Comparison of ENCODE assay signal across 16 cellular contexts in the genomic region with DNA sequence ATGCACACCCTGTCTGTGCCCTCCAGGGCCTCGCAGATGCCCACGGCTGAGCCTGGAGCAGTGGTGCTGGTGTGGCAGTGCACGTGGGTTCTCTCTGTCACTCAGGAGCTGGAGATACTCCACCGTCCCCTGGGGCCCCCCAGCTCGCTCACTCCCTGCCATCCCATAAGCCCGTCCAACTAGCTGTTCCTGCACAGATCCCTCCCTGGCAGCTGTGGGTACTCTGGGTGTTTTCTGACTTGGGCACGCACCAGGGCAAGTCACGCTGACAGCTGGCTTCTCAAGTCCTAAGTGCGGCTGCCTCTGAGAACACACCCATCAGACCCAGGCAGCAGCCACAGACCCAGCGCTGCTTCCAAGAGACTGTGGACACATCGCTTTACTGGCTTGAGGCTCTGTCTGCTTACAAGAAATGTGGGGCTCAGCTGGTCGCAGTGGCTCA. TPM values are rescaled to one million over a fixed set of nuclear protein-coding genes. Genes with fewer than 3 reads are reported as not detected.
DNase-seq lines count a peak whose midpoint lies in the region; ATAC-seq, FAIRE-seq and TF ChIP-seq lines count a peak whose summit lies in the region.
"Had no signal": no experiment of that assay in that cellular context is flagged by ENCODE, and none has a peak within 500 bp of the region (broad histone marks: within the 10 kb centered on the region; RNA-seq: fewer than 3 reads in every experiment).

No MANE protein-coding gene starts in this region.

- CTCF ChIA-PET in A549 (lab: Yijun Ruan, JAX): interaction anchor here (1.2 to 19.2 kb wide), 4 partner anchors 20 to 64 kb away, joined by 3 to 148 read pairs (median 20); partner anchors contain the start of gene SMIM5

- TF ChIP-seq CTCF in A549 (IDR thresholded peaks at IDR 0.05): no peak

- TF ChIP-seq POLR2A in A549 (IDR thresholded peaks at IDR 0.05; ENCODE audit: low read length) (no peak), GM12892 (IDR thresholded peaks at IDR 0.05; ENCODE audit: low read depth, low read length) (no peak)

- H4K12ac ChIP-seq in trophoblast cell (ENCODE audit: low read depth, low read length): no peak overlapping the region

- peak overlapping the region; percentile 93 for H3K27ac ChIP-seq in A549
- H3K27ac ChIP-seq in trophoblast cell (ENCODE audit: low read depth, low read length): peak overlapping the region; percentile 42

- H2BK120ac ChIP-seq in trophoblast cell (ENCODE audit: insufficient read depth, low read length, poor library complexity): no peak overlapping the region

- H3K18ac ChIP-seq in trophoblast cell (ENCODE audit: low read length): peak overlapping the region; percentile 14

- 86% methylated on average over 11 of the region's 12 CpGs for WGBS in A549 (ENCODE audit: missing lambda C conversion rate)
- no CpG with 5 or more reads among the region's 12 CpGs for WGBS in trophoblast cell (ENCODE audit: extremely low coverage, insufficient coverage, insufficient read length)

- H3K27me3 ChIP-seq in trophoblast cell (ENCODE audit: insufficient read depth, low read length): no peaks in the 10 kb centered on the region
- H3K27me3 ChIP-seq: spleen, upper lobe of right lung had no signal

- H3K23ac ChIP-seq in trophoblast cell (ENCODE audit: low read length): no peak overlapping the region

- no peak for ATAC-seq in A549
- peak; percentile 41 to 66 for ATAC-seq in left cardiac atrium
- ATAC-seq in HG02938 (IDR thresholded peaks at IDR 0.05; ENCODE audit: unreplicated experiment): no peak
- ATAC-seq: activated CD4-positive, CD25-positive, alpha-beta regulatory T cell treated with anti-CD3 and anti-CD28 coated beads, Interleukin-2, amount 50 U/mL, for 24 hours; upper lobe of right lung had no signal

- intact Hi-C loops in left cardiac atrium (cut with DNase I): no loop called here

- H3K14ac ChIP-seq in trophoblast cell (ENCODE audit: low read length): no peak overlapping the region

- no peak overlapping the region for H2BK12ac ChIP-seq in trophoblast cell (ENCODE audit: low read length)

- no peak overlapping the region for H2AK5ac ChIP-seq in trophoblast cell (ENCODE audit: low read length)

- H4K8ac ChIP-seq in trophoblast cell (ENCODE audit: low read depth, low read length): peak overlapping the region; percentile 2

- TF ChIP-seq RAD21 in A549 (conservative IDR thresholded peaks at IDR 0.05 in 1 of 2, IDR thresholded peaks at IDR 0.05 in 1 of 2): no peak

- H3K79me2 ChIP-seq in trophoblast cell (ENCODE audit: control insufficient read depth, insufficient read depth, low read length, poor library complexity): peaks cover 1% of the 10 kb centered on the region

- DNase-seq in A549 (ENCODE audit: low read depth in 1 of 2, low spot score in 1 of 2) (no peak), astrocyte of the hippocampus (ENCODE audit: low read depth, low spot score) (peak; percentile 48), left cardiac atrium (peak; percentile 66), trophoblast cell (no peak), NCI-H748 (lab: John Stamatoyannopoulos, UW; ENCODE audit: unreplicated experiment) (no peak), GM12892 (ENCODE audit: insufficient read length) (no peak)
- no peak for DNase-seq in stimulated activated CD4-positive, alpha-beta T cell treated with anti-CD3 and anti-CD28 coated beads, Interleukin-4, amount 100 ng/mL, for 4 hours
- DNase-seq: ACHN; activated T-cell treated with anti-CD3 and anti-CD28 coated beads, Interleukin-2, amount 50 U/mL, for 1 hour; NCI-H1417 treated with DMSO at 0.1 percent for 48 hours; NCI-H526 treated with DMSO at 0.1 percent for 48 hours; spleen; upper lobe of right lung had no signal

- H3K9ac ChIP-seq in trophoblast cell (ENCODE audit: low read length): no peak overlapping the region

- H3K4me2 ChIP-seq in A549 (peak overlapping the region; percentile 73), trophoblast cell (ENCODE audit: low read length) (no peak overlapping the region)

- peak overlapping the region; percentile 5 for H2BK5ac ChIP-seq in trophoblast cell (ENCODE audit: low read depth, low read length, poor library complexity)

- POLR2A ChIA-PET in A549 (lab: Yijun Ruan, JAX): no interaction called here

- no peak overlapping the region for H3K4ac ChIP-seq in trophoblast cell (ENCODE audit: low read depth, low read length)

- peak overlapping the region; percentile 21 for H4K91ac ChIP-seq in trophoblast cell (ENCODE audit: low read depth, low read length)

- H3K9me3 ChIP-seq in A549: no peaks in the 10 kb centered on the region
- no peaks in the 10 kb centered on the region for H3K9me3 ChIP-seq in trophoblast cell (ENCODE audit: insufficient read depth, low read depth, low read length)
- H3K9me3 ChIP-seq: spleen, upper lobe of right lung had no signal

- peaks cover 10% of the 10 kb centered on the region for H3K79me1 ChIP-seq in trophoblast cell (ENCODE audit: low read length)

- no peak overlapping the region for H2AFZ ChIP-seq in trophoblast cell (ENCODE audit: insufficient read depth, low read length, poor library complexity)

- H3K4me3 ChIP-seq in A549 (no peak overlapping the region), trophoblast cell (ENCODE audit: low read depth, low read length) (no peak overlapping the region)
- H3K4me3 ChIP-seq: spleen, upper lobe of right lung had no signal

- no peak for TF ChIP-seq EP300 in A549 (IDR thresholded peaks at IDR 0.05)

- FAIRE-seq in A549 (lab: Jason Lieb, UNC) (no peak), GM12892 (lab: Jason Lieb, UNC) (no peak)
- FAIRE-seq: endometrium had no signal

- H3K36me3 ChIP-seq in trophoblast cell (ENCODE audit: control insufficient read depth in 1 of 2, insufficient read depth in 2 of 2, low read length in 2 of 2): peaks cover 48 to 58% of the 10 kb centered on the region in 2 experiments

- H3K4me1 ChIP-seq in A549: peaks cover 100% of the 10 kb centered on the region
- peaks cover 43 to 45% of the 10 kb centered on the region in 2 experiments for H3K4me1 ChIP-seq in trophoblast cell (ENCODE audit: control insufficient read depth in 1 of 2, insufficient read depth in 2 of 2, low read length in 2 of 2)

TF ChIP-seq in A549, 52 proteins besides CTCF, POLR2A, EP300 and RAD21 (continues in another document):
- TF ChIP-seq, protein P1, sequence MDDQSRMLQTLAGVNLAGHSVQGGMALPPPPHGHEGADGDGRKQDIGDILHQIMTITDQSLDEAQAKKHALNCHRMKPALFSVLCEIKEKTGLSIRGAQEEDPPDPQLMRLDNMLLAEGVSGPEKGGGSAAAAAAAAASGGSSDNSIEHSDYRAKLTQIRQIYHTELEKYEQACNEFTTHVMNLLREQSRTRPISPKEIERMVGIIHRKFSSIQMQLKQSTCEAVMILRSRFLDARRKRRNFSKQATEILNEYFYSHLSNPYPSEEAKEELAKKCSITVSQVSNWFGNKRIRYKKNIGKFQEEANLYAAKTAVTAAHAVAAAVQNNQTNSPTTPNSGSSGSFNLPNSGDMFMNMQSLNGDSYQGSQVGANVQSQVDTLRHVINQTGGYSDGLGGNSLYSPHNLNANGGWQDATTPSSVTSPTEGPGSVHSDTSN (IDR thresholded peaks at IDR 0.05): no peak
- TF ChIP-seq PHF8 (IDR thresholded peaks at IDR 0.05; ENCODE audit: borderline replicate concordance, low read depth): no peak

RNA-seq across cellular contexts. Expression of gene ITGB4, which starts 25.4 kb away (rescaled TPM):
- polyA plus RNA-seq in A549 (2011; rRNA removed) (19.8 and 20.6 TPM in 2 replicates), A549 (2017; fragmentation: RNase III; extraction: RNeasy Plus Mini Kit Qiagen cat#74134 plus additional on column Dnase treatment) (30.1 to 37.4 TPM (median 36.0 TPM) in 3 replicates)
- 17.2 and 22.1 TPM in 2 replicates for polyA plus RNA-seq in A549 (2012; cell fraction: cytosol; rRNA removed)
- 77.1 and 140 TPM in 2 replicates for polyA plus RNA-seq in A549 (2012; cell fraction: nucleus; rRNA removed)
- 53.3 and 59.6 TPM in 2 replicates for polyA minus RNA-seq in A549 (2011; rRNA and poly(A)+ RNA removed)
- 10 to 100 TPM; 18.9 to 26.9 TPM for total RNA-seq in left cardiac atrium
- polyA plus RNA-seq in trophoblast cell (2013): 81.0 and 90.8 TPM in 2 replicates
- polyA plus RNA-seq in GM12892 (2012; ENCODE audit: missing spikeins): 1.1 TPM

RNA-seq across cellular contexts. Expression of gene SAP30BP, which starts 28.7 kb away (rescaled TPM):
- 76.3 and 103 TPM in 2 replicates for polyA plus RNA-seq in A549 (2011; rRNA removed)
- polyA plus RNA-seq in A549 (2012; cell fraction: cytosol; rRNA removed): 97.6 and 108 TPM in 2 replicates
- polyA plus RNA-seq in A549 (2012; cell fraction: nucleus; rRNA removed): 186 and 190 TPM in 2 replicates
- polyA plus RNA-seq in A549 (2017; fragmentation: RNase III; extraction: RNeasy Plus Mini Kit Qiagen cat#74134 plus additional on column Dnase treatment): 125 to 139 TPM (median 136 TPM) in 3 replicates
- 63.9 and 67.1 TPM in 2 replicates for polyA minus RNA-seq in A549 (2011; rRNA and poly(A)+ RNA removed)
- total RNA-seq in left cardiac atrium: 10 to 100 TPM; 47.2 to 59.6 TPM
- 75.6 and 77.7 TPM in 2 replicates for polyA plus RNA-seq in trophoblast cell (2013)
- 65.3 TPM for polyA plus RNA-seq in GM12892 (2012; ENCODE audit: missing spikeins)

RNA-seq across cellular contexts. Expression of gene RECQL5, which starts 28.9 kb away (rescaled TPM):
- 22.7 and 29.2 TPM in 2 replicates for polyA plus RNA-seq in A549 (2011; rRNA removed)
- polyA plus RNA-seq in A549 (2012; cell fraction: cytosol; rRNA removed): 17.7 and 21.4 TPM in 2 replicates
- polyA plus RNA-seq in A549 (2012; cell fraction: nucleus; rRNA removed): 159 and 161 TPM in 2 replicates
- polyA plus RNA-seq in A549 (2017; fragmentation: RNase III; extraction: RNeasy Plus Mini Kit Qiagen cat#74134 plus additional on column Dnase treatment): 37.3 to 42.5 TPM (median 39.9 TPM) in 3 replicates
- polyA minus RNA-seq in A549 (2011; rRNA and poly(A)+ RNA removed): 48.5 and 52.7 TPM in 2 replicates
- 10 to 100 TPM; 11.3 to 15.5 TPM for total RNA-seq in left cardiac atrium
- 15.8 and 16.4 TPM in 2 replicates for polyA plus RNA-seq in trophoblast cell (2013)
- 22.7 TPM for polyA plus RNA-seq in GM12892 (2012; ENCODE audit: missing spikeins)

Comparison
In these comparisons a context has a peak if more than half of its experiments do, and no peak if none do; other contexts are left out.
1. ATAC-seq: peak in left cardiac atrium (2 of 2); none in A549 (0 of 2) and HG02938 (single experiment).
2. DNase-seq: peak in astrocyte of the hippocampus (single experiment) and left cardiac atrium (single experiment); none in A549 (0 of 2), trophoblast cell (0 of 2), NCI-H748 (single experiment), stimulated activated CD4-positive, alpha-beta T cell treated with anti-CD3 and anti-CD28 coated beads, Interleukin-4, amount 100 ng/mL, for 4 hours (0 of 2) and GM12892 (single experiment).